Comparison of ENCODE assay signal across 8 cellular contexts in the genomic region with DNA sequence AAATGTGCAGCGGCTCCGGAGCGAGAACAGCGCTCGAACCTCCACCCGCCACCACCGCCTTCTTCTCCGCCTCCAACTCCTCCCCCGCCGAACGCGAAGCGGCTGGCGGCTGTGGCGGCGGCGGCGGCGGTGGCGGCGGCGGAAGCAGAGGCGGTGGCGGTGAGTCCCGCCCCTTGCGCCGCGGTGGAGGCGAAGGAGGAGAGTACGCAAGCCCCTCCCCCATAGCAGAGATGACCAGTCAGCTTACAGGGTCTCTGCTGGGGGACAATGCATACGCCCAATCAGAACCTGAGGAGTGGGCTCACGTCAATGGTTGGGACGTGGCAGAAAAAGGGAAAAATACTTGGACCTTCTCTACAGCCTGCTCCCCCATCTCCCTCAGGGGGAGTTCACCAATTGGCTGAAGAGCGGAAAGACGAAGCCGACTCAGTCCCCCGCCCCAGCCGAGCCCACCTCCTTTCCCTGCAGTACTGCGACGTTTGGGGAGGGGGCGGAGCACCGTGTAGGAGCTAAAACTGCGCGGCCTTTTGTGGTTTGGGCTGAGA. TPM values are rescaled to one million over a fixed set of nuclear protein-coding genes. Genes with fewer than 3 reads are reported as not detected.
DNase-seq lines count a peak whose midpoint lies in the region; ATAC-seq and TF ChIP-seq lines count a peak whose summit lies in the region.

A gene with protein sequence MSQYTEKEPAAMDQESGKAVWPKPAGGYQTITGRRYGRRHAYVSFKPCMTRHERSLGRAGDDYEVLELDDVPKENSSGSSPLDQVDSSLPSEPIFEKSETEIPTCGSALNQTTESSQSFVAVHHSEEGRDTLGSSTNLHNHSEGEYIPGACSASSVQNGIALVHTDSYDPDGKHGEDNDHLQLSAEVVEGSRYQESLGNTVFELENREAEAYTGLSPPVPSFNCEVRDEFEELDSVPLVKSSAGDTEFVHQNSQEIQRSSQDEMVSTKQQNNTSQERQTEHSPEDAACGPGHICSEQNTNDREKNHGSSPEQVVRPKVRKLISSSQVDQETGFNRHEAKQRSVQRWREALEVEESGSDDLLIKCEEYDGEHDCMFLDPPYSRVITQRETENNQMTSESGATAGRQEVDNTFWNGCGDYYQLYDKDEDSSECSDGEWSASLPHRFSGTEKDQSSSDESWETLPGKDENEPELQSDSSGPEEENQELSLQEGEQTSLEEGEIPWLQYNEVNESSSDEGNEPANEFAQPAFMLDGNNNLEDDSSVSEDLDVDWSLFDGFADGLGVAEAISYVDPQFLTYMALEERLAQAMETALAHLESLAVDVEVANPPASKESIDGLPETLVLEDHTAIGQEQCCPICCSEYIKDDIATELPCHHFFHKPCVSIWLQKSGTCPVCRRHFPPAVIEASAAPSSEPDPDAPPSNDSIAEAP (minus strand): TSS at position 131 of the 545 bp plus-strand sequence. CDS start 26,541 bp downstream, outside the sequence.

- H3K27me3 Mint-ChIP-seq in activated T-cell treated with anti-CD3 and anti-CD28 coated beads, Interleukin-2, amount 50 U/mL, for 24 hours, result no peaks in the 10 kb centered on the region

- peaks cover 50% of the 10 kb centered on the region for H3K4me1 Mint-ChIP-seq in activated T-cell treated with anti-CD3 and anti-CD28 coated beads, Interleukin-2, amount 50 U/mL, for 24 hours (ENCODE audit: low read depth)

- DNase-seq in DMS153 (lab: John Stamatoyannopoulos, UW) (peak; percentile 94), KBM-7 (peak; percentile 100), epithelial cell of proximal tubule (ENCODE audit: low read depth) (peak; percentile 99), mucosa of gallbladder (ENCODE audit: low spot score) (peak; percentile 98)
- peak; percentile 96 for DNase-seq in activated T-cell treated with anti-CD3 and anti-CD28 coated beads, Interleukin-2, amount 50 U/mL, for 24 hours
- peak; percentile 83 to 91 for DNase-seq in stimulated activated CD8-positive, alpha-beta memory T cell treated with anti-CD3 and anti-CD28 coated beads, Interleukin-4, amount 100 ng/mL, for 4 hours (ENCODE audit: low read depth in 2 of 2, low spot score in 1 of 2)

- TF ChIP-seq CTCF in epithelial cell of proximal tubule (conservative IDR thresholded peaks at IDR 0.05; ENCODE audit: low read depth, low read length), result peak; percentile 33

- peak; percentile 88 for ATAC-seq in GM21717 (IDR thresholded peaks at IDR 0.05; ENCODE audit: unreplicated experiment)

- H3K36me3 Mint-ChIP-seq in activated T-cell treated with anti-CD3 and anti-CD28 coated beads, Interleukin-2, amount 50 U/mL, for 24 hours (ENCODE audit: low read depth), result peaks cover 25% of the 10 kb centered on the region

- in situ Hi-C loops in KBM-7 (cut with MboI; ENCODE audit: low pct_unique_long_range_greater_than_20kb, low sequenced_read_pairs), result no loop called here

- H3K9me3 Mint-ChIP-seq in activated T-cell treated with anti-CD3 and anti-CD28 coated beads, Interleukin-2, amount 50 U/mL, for 24 hours, result peaks cover 11% of the 10 kb centered on the region

- H3K27ac Mint-ChIP-seq in activated T-cell treated with anti-CD3 and anti-CD28 coated beads, Interleukin-2, amount 50 U/mL, for 24 hours, result peak within 1 kb of the TSS; percentile 100

- H3K4me3 Mint-ChIP-seq in activated T-cell treated with anti-CD3 and anti-CD28 coated beads, Interleukin-2, amount 50 U/mL, for 24 hours, result peak within 1 kb of the TSS; percentile 97

- H3K4me3 ChIP-seq in epithelial cell of proximal tubule (ENCODE audit: low read depth, low read length), result peak within 1 kb of the TSS; percentile 86

TF ChIP-seq in PFSK-1, 5 proteins besides CTCF, POLR2A, EP300 and RAD21:
- TF ChIP-seq, protein P1, sequence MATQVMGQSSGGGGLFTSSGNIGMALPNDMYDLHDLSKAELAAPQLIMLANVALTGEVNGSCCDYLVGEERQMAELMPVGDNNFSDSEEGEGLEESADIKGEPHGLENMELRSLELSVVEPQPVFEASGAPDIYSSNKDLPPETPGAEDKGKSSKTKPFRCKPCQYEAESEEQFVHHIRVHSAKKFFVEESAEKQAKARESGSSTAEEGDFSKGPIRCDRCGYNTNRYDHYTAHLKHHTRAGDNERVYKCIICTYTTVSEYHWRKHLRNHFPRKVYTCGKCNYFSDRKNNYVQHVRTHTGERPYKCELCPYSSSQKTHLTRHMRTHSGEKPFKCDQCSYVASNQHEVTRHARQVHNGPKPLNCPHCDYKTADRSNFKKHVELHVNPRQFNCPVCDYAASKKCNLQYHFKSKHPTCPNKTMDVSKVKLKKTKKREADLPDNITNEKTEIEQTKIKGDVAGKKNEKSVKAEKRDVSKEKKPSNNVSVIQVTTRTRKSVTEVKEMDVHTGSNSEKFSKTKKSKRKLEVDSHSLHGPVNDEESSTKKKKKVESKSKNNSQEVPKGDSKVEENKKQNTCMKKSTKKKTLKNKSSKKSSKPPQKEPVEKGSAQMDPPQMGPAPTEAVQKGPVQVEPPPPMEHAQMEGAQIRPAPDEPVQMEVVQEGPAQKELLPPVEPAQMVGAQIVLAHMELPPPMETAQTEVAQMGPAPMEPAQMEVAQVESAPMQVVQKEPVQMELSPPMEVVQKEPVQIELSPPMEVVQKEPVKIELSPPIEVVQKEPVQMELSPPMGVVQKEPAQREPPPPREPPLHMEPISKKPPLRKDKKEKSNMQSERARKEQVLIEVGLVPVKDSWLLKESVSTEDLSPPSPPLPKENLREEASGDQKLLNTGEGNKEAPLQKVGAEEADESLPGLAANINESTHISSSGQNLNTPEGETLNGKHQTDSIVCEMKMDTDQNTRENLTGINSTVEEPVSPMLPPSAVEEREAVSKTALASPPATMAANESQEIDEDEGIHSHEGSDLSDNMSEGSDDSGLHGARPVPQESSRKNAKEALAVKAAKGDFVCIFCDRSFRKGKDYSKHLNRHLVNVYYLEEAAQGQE (IDR thresholded peaks at IDR 0.05; ENCODE audit: insufficient read depth in 1 of 2, low read depth in 2 of 2, low read length in 2 of 2), result no peak
- no peak for TF ChIP-seq POLR2AphosphoS5 (IDR thresholded peaks at IDR 0.05; ENCODE audit: low read depth, low read length)
- no peak for TF ChIP-seq SIN3A (IDR thresholded peaks at IDR 0.05; ENCODE audit: borderline replicate concordance, insufficient read depth, low read length)
- TF ChIP-seq TAF1 (IDR thresholded peaks at IDR 0.05; ENCODE audit: borderline replicate concordance, insufficient read depth, low read length), result peak; percentile 60; the same call in 1 of the 2 replicates
- peak; percentile 58 for TF ChIP-seq FOXP2 (optimal IDR thresholded peaks at IDR 0.05; ENCODE audit: borderline replicate concordance, extremely low read depth, extremely low read length, insufficient read depth)
TF ChIP-seq in PFSK-1: peak in this region for 2.

RNA-seq across cellular contexts. Expression of the gene that starts here (rescaled TPM):
- polyA plus RNA-seq in PFSK-1 (2012; ENCODE audit: insufficient read length, low read depth), result 25.7 TPM
- total RNA-seq in epithelial cell of proximal tubule (24.7 and 42.3 TPM in 2 replicates), mucosa of gallbladder (89.6 TPM)

Comparison
In these comparisons a context has a peak if more than half of its experiments do, and no peak if none do; other contexts are left out.
1. Peak in every context shown above with its lines: DNase-seq, ATAC-seq and H3K4me3 ChIP-seq.